8 cellular contexts compared by ENCODE assay signal in the genomic region with DNA sequence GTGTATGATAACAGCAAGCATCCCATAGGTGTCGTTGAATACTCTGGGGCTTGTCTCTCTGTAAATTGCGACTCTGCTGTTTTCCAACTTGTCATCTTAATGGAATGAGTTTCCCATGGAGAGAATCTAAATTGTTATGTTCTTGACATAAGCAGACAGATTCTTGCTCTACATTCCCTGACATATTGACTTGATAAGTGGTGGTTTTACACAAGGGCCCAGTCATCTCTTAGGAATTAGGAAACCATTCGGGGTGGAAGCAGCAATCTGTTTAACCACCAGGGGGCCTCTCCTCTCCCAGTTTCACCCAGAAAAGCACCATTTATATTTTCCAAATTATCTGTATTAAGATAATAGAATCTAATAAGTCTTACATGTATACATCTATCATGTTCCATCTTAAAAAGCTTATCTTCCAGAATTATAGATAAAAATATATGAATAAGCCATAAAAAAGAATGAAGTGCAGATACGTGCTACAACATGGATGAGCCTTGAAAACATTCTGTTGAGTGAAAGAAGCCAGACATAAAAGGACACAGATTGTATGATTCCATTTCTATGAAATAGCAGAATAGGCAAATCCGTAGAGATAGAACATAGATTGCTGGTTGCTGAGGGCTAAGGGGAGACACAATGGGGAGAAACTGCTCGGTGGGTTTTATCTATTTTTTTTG.
A peak's percentile ranks its signal among the peaks of the same experiment; 100 is the strongest.
DNase-seq lines count a peak whose midpoint lies in the region; ATAC-seq and TF ChIP-seq lines count a peak whose summit lies in the region.

No MANE protein-coding gene starts in this region.

- POLR2A ChIA-PET in AG04449 (lab: Yijun Ruan, JAX): no interaction called here

- TF ChIP-seq CTCF in AG04449 (IDR thresholded peaks at IDR 0.05; ENCODE audit: insufficient read depth, low read length, missing control alignments) (peak; percentile 70), GM12865 (IDR thresholded peaks at IDR 0.05; ENCODE audit: insufficient read depth, low read depth, low read length, missing control alignments) (peak; percentile 65), astrocyte of the cerebellum (IDR thresholded peaks at IDR 0.05; ENCODE audit: low read depth, low read length, missing control alignments) (peak; percentile 86)

- no peak for ATAC-seq in GM19467 (IDR thresholded peaks at IDR 0.05; ENCODE audit: unreplicated experiment)

- CTCF ChIA-PET in AG04449 (lab: Yijun Ruan, JAX): interaction anchor here (0.6 to 13.5 kb wide), 29 partner anchors 9 to 1270 kb away, joined by 3 to 227 read pairs (median 4); a partner anchor contains a TSS

- in situ Hi-C loops in astrocyte of the cerebellum (cut with HindIII; ENCODE audit: low sequenced_read_pairs): loop anchor here (5.0 kb wide), 1 partner anchor 65 kb away; no protein-coding TSS in a partner anchor

- H3K4me3 ChIP-seq in AG04449 (ENCODE audit: low read depth, low read length) (peak overlapping the region; percentile 47), GM12865 (ENCODE audit: low read depth, low read length) (no peak overlapping the region), astrocyte of the cerebellum (ENCODE audit: low read depth, low read length) (no peak overlapping the region)

- peak; percentile 96 for DNase-seq in AG04449 (ENCODE audit: low read depth, low spot score)
- peak; percentile 36 for DNase-seq in GM12865 (ENCODE audit: low read depth)
- peak; percentile 46 for DNase-seq in NCI-H2196 treated with DMSO at 0.1 percent for 48 hours (lab: John Stamatoyannopoulos, UW; ENCODE audit: unreplicated experiment)
- peak; percentile 87 for DNase-seq in astrocyte of the cerebellum (ENCODE audit: low read depth)
- DNase-seq in inferior parietal cortex (ENCODE audit: extremely low spot score): peak; percentile 62
- peak; percentile 80 for DNase-seq in stromal cell of bone marrow (ENCODE audit: low read depth)
- no peak for DNase-seq in COR-L47 (lab: John Stamatoyannopoulos, UW)
